In genomic region chr17:67026341-67026740, GRCh38 we compare ENCODE assay signal across 1 cellular context.
TF ChIP-seq lines count a peak whose summit lies in the region.

No MANE protein-coding gene starts in this region.

TF ChIP-seq in GM12878, 131 proteins besides CTCF, POLR2A, EP300 and RAD21 (continued from another document):
- TF ChIP-seq KLF5 (IDR thresholded peaks at IDR 0.05; ENCODE audit: partially characterized antibody): no peak
- TF ChIP-seq FOXM1 (IDR thresholded peaks at IDR 0.05; ENCODE audit: low read depth, low read length): no peak
- TF ChIP-seq SRF (IDR thresholded peaks at IDR 0.05; ENCODE audit: low read depth in 2 of 2, low read length in 2 of 2): no peak
- no peak for TF ChIP-seq EED (IDR thresholded peaks at IDR 0.05; ENCODE audit: low read depth)
- TF ChIP-seq GABPA (IDR thresholded peaks at IDR 0.05; ENCODE audit: low read depth): no peak
- no peak for TF ChIP-seq TAF1 (IDR thresholded peaks at IDR 0.05; ENCODE audit: borderline replicate concordance, low read depth, low read length)
- TF ChIP-seq CEBPZ (IDR thresholded peaks at IDR 0.05; ENCODE audit: low read depth, low read length): no peak
- no peak for TF ChIP-seq DPF2 (IDR thresholded peaks at IDR 0.05)
- no peak for TF ChIP-seq SMAD5 (IDR thresholded peaks at IDR 0.05; ENCODE audit: low read depth)
- TF ChIP-seq BHLHE40 (IDR thresholded peaks at IDR 0.05; ENCODE audit: borderline replicate concordance in 1 of 2, low read depth in 2 of 2, low read length in 1 of 2): no peak
- no peak for TF ChIP-seq E2F8 (IDR thresholded peaks at IDR 0.05; ENCODE audit: low read depth, partially characterized antibody)
- no peak for TF ChIP-seq ZZZ3 (IDR thresholded peaks at IDR 0.05; ENCODE audit: control insufficient read depth, insufficient read length, low read depth)
- no peak for TF ChIP-seq POU2F2 (IDR thresholded peaks at IDR 0.05; ENCODE audit: borderline replicate concordance, low read depth, low read length)
